ENCODE assay signal across 8 cellular contexts in genomic region chr17:71803656-71804284, GRCh38.
"Had no signal": no experiment of that assay in that cellular context is flagged by ENCODE, and none has a peak within 500 bp of the region (broad histone marks: within the 10 kb centered on the region; RNA-seq: fewer than 3 reads in every experiment).

No MANE protein-coding gene starts in this region.

- ATAC-seq: GM23338, K562 had no signal

- FAIRE-seq: H1, H54, K562 had no signal

- DNase-seq: H9, HCEC 1CT, IMR-90 had no signal

- H3K4me3 ChIP-seq: GM23338, K562 had no signal

- H3K4me2 ChIP-seq: GM23338 had no signal

- H3K4me3 Mint-ChIP-seq: GM23338, H9 had no signal

- H3K27ac ChIP-seq: HL-60 had no signal

- H3K27ac Mint-ChIP-seq: GM23338, H9 had no signal

- H2AFZ ChIP-seq: GM23338 had no signal
